14 cellular contexts compared by ENCODE assay signal in genomic region chr17:10993126-10993525, GRCh38.
"Had no signal": no experiment of that assay in that cellular context is flagged by ENCODE, and none has a peak within 500 bp of the region (broad histone marks: within the 10 kb centered on the region; RNA-seq: fewer than 3 reads in every experiment).

No MANE protein-coding gene starts in this region.

- H3K4me1 ChIP-seq: suprapubic skin, thyroid gland had no signal

- H3K9me3 ChIP-seq: neutrophil, suprapubic skin, thyroid gland had no signal

- ATAC-seq: naive thymus-derived CD4-positive, alpha-beta T cell; stimulated activated effector memory CD8-positive, alpha-beta T cell treated with anti-CD3 and anti-CD28 coated beads, Interleukin-12 subunit alpha, Interleukin-12 subunit beta, amount 100 ng/mL, for 72 hours; stimulated activated naive CD8-positive, alpha-beta T cell treated with anti-CD3 and anti-CD28 coated beads, Interleukin-15, Interleukin-2, amounts not matched to agents 100 U/mL and 50 U/mL, for 24 hours had no signal

- H3K4me3 Mint-ChIP-seq: naive thymus-derived CD4-positive, alpha-beta T cell; stimulated activated effector memory CD8-positive, alpha-beta T cell treated with anti-CD3 and anti-CD28 coated beads, Interleukin-12 subunit alpha, Interleukin-12 subunit beta, amount 100 ng/mL, for 72 hours had no signal

- H3K27me3 ChIP-seq: neutrophil, suprapubic skin, thyroid gland had no signal

- H3K36me3 ChIP-seq: neutrophil, suprapubic skin, thyroid gland had no signal

- H3K36me3 Mint-ChIP-seq: naive thymus-derived CD4-positive, alpha-beta T cell; stimulated activated effector memory CD8-positive, alpha-beta T cell treated with anti-CD3 and anti-CD28 coated beads, Interleukin-12 subunit alpha, Interleukin-12 subunit beta, amount 100 ng/mL, for 72 hours; type B pancreatic cell had no signal

- H3K4me1 Mint-ChIP-seq: stimulated activated effector memory CD8-positive, alpha-beta T cell treated with anti-CD3 and anti-CD28 coated beads, Interleukin-12 subunit alpha, Interleukin-12 subunit beta, amount 100 ng/mL, for 72 hours had no signal

- DNase-seq: cortex of kidney; dorsolateral prefrontal cortex; effector CD8-positive, alpha-beta T cell; foreskin melanocyte; mammary epithelial cell; naive thymus-derived CD4-positive, alpha-beta T cell; stimulated activated CD4-positive, alpha-beta T cell treated with anti-CD3 and anti-CD28 coated beads, Interleukin-4, amount 100 ng/mL, for 1 hour; stimulated activated CD8-positive, alpha-beta memory T cell treated with anti-CD3 and anti-CD28 coated beads, Interleukin-4, amount 100 ng/mL, for 48 hours; stimulated activated naive CD8-positive, alpha-beta T cell treated with anti-CD3 and anti-CD28 coated beads, Interleukin-15, Interleukin-2, amounts not matched to agents 100 U/mL and 50 U/mL, for 24 hours; thyroid gland had no signal

- H3K9me3 Mint-ChIP-seq: type B pancreatic cell had no signal

- H3K27ac ChIP-seq: dorsolateral prefrontal cortex, neutrophil, suprapubic skin, thyroid gland had no signal

- H3K4me3 ChIP-seq: dorsolateral prefrontal cortex, suprapubic skin, thyroid gland had no signal

- H3K27ac Mint-ChIP-seq: naive thymus-derived CD4-positive, alpha-beta T cell; stimulated activated effector memory CD8-positive, alpha-beta T cell treated with anti-CD3 and anti-CD28 coated beads, Interleukin-12 subunit alpha, Interleukin-12 subunit beta, amount 100 ng/mL, for 72 hours; type B pancreatic cell had no signal
